ENCODE assay signal across 8 cellular contexts in genomic region chr20:10433623-10434466, GRCh38. TPM values are rescaled to one million over a fixed set of nuclear protein-coding genes. Genes with fewer than 3 reads are reported as not detected.
A peak's percentile ranks its signal among the peaks of the same experiment; 100 is the strongest.
DNase-seq lines count a peak whose midpoint lies in the region; ATAC-seq and TF ChIP-seq lines count a peak whose summit lies in the region.

Gene MKKS (minus strand): TSS chr20:10434222. CDS start chr20:10413514, 20,708 bp downstream.

- no peaks in the 10 kb centered on the region for H3K27me3 Mint-ChIP-seq in CD14-positive monocyte (ENCODE audit: low read depth in 3 of 3)
- no peaks in the 10 kb centered on the region for H3K27me3 Mint-ChIP-seq in activated CD4-positive, alpha-beta memory T cell treated with anti-CD3 and anti-CD28 coated beads, Interleukin-2, amount 10 ng/mL, durations not matched to agents 7 days and 5 days

- CTCF ChIA-PET in activated CD4-positive, alpha-beta memory T cell treated with anti-CD3 and anti-CD28 coated beads, Interleukin-2, amount 10 ng/mL, durations not matched to agents 7 days and 5 days (lab: Charles Lee): interaction anchor here (0.9 to 3.2 kb wide), 8 partner anchors 8 to 817 kb away, joined by 3 to 20 read pairs (median 3); partner anchors contain the start of gene ANKEF1

- intact Hi-C loops in CD14-positive monocyte (cut with micrococcal nuclease): loop anchor here (5.0 to 10.0 kb wide), 2 partner anchors 81 to 238 kb away; partner anchors contain the start of gene JAG1 (in 2 of the 2)

- H3K9me3 Mint-ChIP-seq in CD14-positive monocyte: no peaks in the 10 kb centered on the region
- H3K9me3 Mint-ChIP-seq in activated CD4-positive, alpha-beta memory T cell treated with anti-CD3 and anti-CD28 coated beads, Interleukin-2, amount 10 ng/mL, durations not matched to agents 7 days and 5 days: no peaks in the 10 kb centered on the region

- peaks cover 2 to 9% of the 10 kb centered on the region in 2 donors for H3K36me3 Mint-ChIP-seq in CD14-positive monocyte
- H3K36me3 Mint-ChIP-seq in activated CD4-positive, alpha-beta memory T cell treated with anti-CD3 and anti-CD28 coated beads, Interleukin-2, amount 10 ng/mL, durations not matched to agents 7 days and 5 days (ENCODE audit: low read depth): peaks cover 8% of the 10 kb centered on the region

- H3K4me1 Mint-ChIP-seq in CD14-positive monocyte: peaks cover 47% of the 10 kb centered on the region
- H3K4me1 Mint-ChIP-seq in activated CD4-positive, alpha-beta memory T cell treated with anti-CD3 and anti-CD28 coated beads, Interleukin-2, amount 10 ng/mL, durations not matched to agents 7 days and 5 days: peaks cover 74% of the 10 kb centered on the region

- POLR2A ChIA-PET in activated CD4-positive, alpha-beta memory T cell treated with anti-CD3 and anti-CD28 coated beads, Interleukin-2, amount 10 ng/mL, durations not matched to agents 7 days and 5 days (lab: Charles Lee): interaction anchor here (0.9 to 3.0 kb wide), 15 partner anchors 9 to 834 kb away, joined by 3 to 33 read pairs (median 6); partner anchors contain the start of genes ANKEF1 and JAG1

- H3K27ac Mint-ChIP-seq in CD14-positive monocyte: peak within 1 kb of the TSS; percentile 92 to 96 (median 95)
- H3K27ac Mint-ChIP-seq in activated CD4-positive, alpha-beta memory T cell treated with anti-CD3 and anti-CD28 coated beads, Interleukin-2, amount 10 ng/mL, durations not matched to agents 7 days and 5 days: peak within 1 kb of the TSS; percentile 91

- ATAC-seq in GM19395 (IDR thresholded peaks at IDR 0.05; ENCODE audit: unreplicated experiment): peak; percentile 58
- peak; percentile 53 for ATAC-seq in HG03521 (IDR thresholded peaks at IDR 0.05; ENCODE audit: unreplicated experiment)

- no peak for TF ChIP-seq CTCF in CD14-positive monocyte (IDR thresholded peaks at IDR 0.05)

- peak within 1 kb of the TSS; percentile 92 to 94 for H3K4me3 Mint-ChIP-seq in CD14-positive monocyte
- peak within 1 kb of the TSS; percentile 86 for H3K4me3 Mint-ChIP-seq in activated CD4-positive, alpha-beta memory T cell treated with anti-CD3 and anti-CD28 coated beads, Interleukin-2, amount 10 ng/mL, durations not matched to agents 7 days and 5 days

- DNase-seq in CD14-positive monocyte (ENCODE audit: low spot score) (peak; percentile 84), NCI-H774 (lab: John Stamatoyannopoulos, UW) (peak; percentile 90), ecto neural progenitor cell (ENCODE audit: low spot score) (peak; percentile 94), lung microvascular endothelial cell (ENCODE audit: low read depth in 2 of 2) (peak; percentile 95)
- DNase-seq in activated CD4-positive, alpha-beta memory T cell treated with anti-CD3 and anti-CD28 coated beads, Interleukin-2, amount 10 ng/mL, durations not matched to agents 7 days and 5 days: peak; percentile 86
- peak; percentile 70 to 72 (median 72) for DNase-seq in stimulated activated CD4-positive, alpha-beta T cell treated with anti-CD3 and anti-CD28 coated beads, TNF-alpha, amount 100 ng/mL, for 4 hours (ENCODE audit: low read depth in 3 of 3)

RNA-seq across cellular contexts. Expression of gene MKKS, which starts in this region (rescaled TPM):
- polyA plus RNA-seq in CD14-positive monocyte: 10 to 100 TPM; 31.8 to 34.6 TPM
- 1 to 10 TPM; 7.1 to 8.2 TPM for total RNA-seq in activated CD4-positive, alpha-beta memory T cell treated with anti-CD3 and anti-CD28 coated beads, Interleukin-2, amount 10 ng/mL, durations not matched to agents 7 days and 5 days
- total RNA-seq in lung microvascular endothelial cell: 3.6 and 3.7 TPM in 2 replicates

Comparison
In these comparisons a context has a peak if more than half of its experiments do, and no peak if none do; other contexts are left out.
1. Peak in every context shown above with its lines: DNase-seq and ATAC-seq.